Comparison of ENCODE assay signal across 15 cellular contexts in genomic region chr11:103396237-103396636, GRCh38.
DNase-seq lines count a peak whose midpoint lies in the region; ATAC-seq, FAIRE-seq and TF ChIP-seq lines count a peak whose summit lies in the region.
"Had no signal": no experiment of that assay in that cellular context is flagged by ENCODE, and none has a peak within 500 bp of the region (broad histone marks: within the 10 kb centered on the region; RNA-seq: fewer than 3 reads in every experiment).

No MANE protein-coding gene starts in this region.

- peaks cover 21% of the 10 kb centered on the region for H3K4me1 Mint-ChIP-seq in astrocyte (ENCODE audit: low read depth, unreplicated experiment)

- no peaks in the 10 kb centered on the region for H4K20me1 ChIP-seq in astrocyte (ENCODE audit: insufficient read depth, low read length)

- no peaks in the 10 kb centered on the region for H3K9me3 ChIP-seq in astrocyte (ENCODE audit: insufficient read depth, low read depth, low read length)

- no peaks in the 10 kb centered on the region for H3K27me3 Mint-ChIP-seq in astrocyte (ENCODE audit: low read depth, unreplicated experiment)

- H3K36me3 ChIP-seq in ACC112 (ENCODE audit: insufficient read depth, low read length) (peaks cover 18% of the 10 kb centered on the region), astrocyte (ENCODE audit: insufficient read depth, low read length) (no peaks in the 10 kb centered on the region)

- no peak overlapping the region for H3K4me3 Mint-ChIP-seq in astrocyte (ENCODE audit: unreplicated experiment)

- H3K4me2 ChIP-seq in astrocyte (ENCODE audit: low read length) = peak overlapping the region; percentile 67

- TF ChIP-seq CTCF in astrocyte (IDR thresholded peaks at IDR 0.05; ENCODE audit: insufficient read depth, low read depth, low read length) = no peak

- H3K9ac ChIP-seq in astrocyte (ENCODE audit: low read length) = no peak overlapping the region

- no peaks in the 10 kb centered on the region for H3K79me2 ChIP-seq in ACC112 (ENCODE audit: control insufficient read depth, insufficient read depth, low read length, unreplicated experiment)
- no peaks in the 10 kb centered on the region for H3K79me2 ChIP-seq in astrocyte (ENCODE audit: insufficient read depth, low read length)

- no peak overlapping the region for H3K4me3 ChIP-seq in ACC112 (ENCODE audit: low read depth, low read length)
- H3K4me3 ChIP-seq in astrocyte (ENCODE audit: insufficient read depth, low read depth, low read length) = no peak overlapping the region

- no peak for FAIRE-seq in astrocyte (lab: Jason Lieb, UNC)
- FAIRE-seq: GM19239 had no signal

- H3K27ac ChIP-seq in ACC112 (ENCODE audit: low read depth, low read length) = peak overlapping the region; percentile 16; the same call in 1 of the 2 replicates
- H3K27ac ChIP-seq in astrocyte (ENCODE audit: low read depth, low read length) = peak overlapping the region; percentile 63
- H3K27ac ChIP-seq: HL-60 had no signal

- H3K9me3 Mint-ChIP-seq in astrocyte (ENCODE audit: unreplicated experiment) = peaks cover under 1% of the 10 kb centered on the region

- H3K4me1 ChIP-seq in ACC112 (ENCODE audit: control insufficient read depth, insufficient read depth, low read length, unreplicated experiment) (peaks cover 19% of the 10 kb centered on the region), astrocyte (ENCODE audit: insufficient read depth, low read length) (peaks cover 5% of the 10 kb centered on the region)

- H3K27me3 ChIP-seq in ACC112 (ENCODE audit: insufficient read depth, low read length) (no peaks in the 10 kb centered on the region), astrocyte (ENCODE audit: insufficient read depth, low read length) (no peaks in the 10 kb centered on the region)

- peaks cover 8% of the 10 kb centered on the region for H3K36me3 Mint-ChIP-seq in astrocyte (ENCODE audit: low read depth, unreplicated experiment)

- no peak for ATAC-seq in GM19397 (IDR thresholded peaks at IDR 0.05; ENCODE audit: unreplicated experiment)
- ATAC-seq: HCT116 had no signal

- H2AFZ ChIP-seq in ACC112 (ENCODE audit: low read length, unreplicated experiment) (no peak overlapping the region), astrocyte (ENCODE audit: low read depth, low read length) (no peak overlapping the region)

- H3K27ac Mint-ChIP-seq in astrocyte (ENCODE audit: unreplicated experiment) = peak overlapping the region; percentile 97

- DNase-seq in H4 (ENCODE audit: low spot score) = peak; percentile 67
- DNase-seq in astrocyte (ENCODE audit: low read depth) = peak; percentile 16
- peak; percentile 91 for DNase-seq in iris pigment epithelial cell (ENCODE audit: low read depth)
- DNase-seq in activated naive CD4-positive, alpha-beta T cell treated with Interleukin-2 at 50 U/mL for 16 hours = no peak
- no peak for DNase-seq in dedifferentiated amniotic fluid mesenchymal stem cell (ENCODE audit: extremely low spot score)
- no peak for DNase-seq in GM19238 (ENCODE audit: insufficient read length, low spot score)
- DNase-seq: C1 segment of cervical spinal cord, NCI-H187 treated with DMSO at 0.1 percent for 48 hours, NCI-H69, SHP77 treated with DMSO at 0.1 percent for 48 hours had no signal

Comparison
In these comparisons a context has a peak if more than half of its experiments do, and no peak if none do; other contexts are left out.
1. DNase-seq: peak in H4 (single experiment), astrocyte (single experiment) and iris pigment epithelial cell (single experiment); none in activated naive CD4-positive, alpha-beta T cell treated with Interleukin-2 at 50 U/mL for 16 hours (single experiment), dedifferentiated amniotic fluid mesenchymal stem cell (single experiment) and GM19238 (single experiment).